In genomic region chr3:43217206-43217605, GRCh38 we compare ENCODE assay signal across 18 cellular contexts.
"Had no signal": no experiment of that assay in that cellular context is flagged by ENCODE, and none has a peak within 500 bp of the region (broad histone marks: within the 10 kb centered on the region; RNA-seq: fewer than 3 reads in every experiment).

No MANE protein-coding gene starts in this region.

- H3K27me3 Mint-ChIP-seq: activated CD4-positive, alpha-beta T cell treated with anti-CD3 and anti-CD28 coated beads for 36 hours; central memory CD8-positive, alpha-beta T cell had no signal

- H3K4me1 ChIP-seq: ascending aorta, left lung, neural progenitor cell, stomach, testis, upper lobe of left lung had no signal

- H3K4me3 Mint-ChIP-seq: activated CD4-positive, alpha-beta memory T cell treated with anti-CD3 and anti-CD28 coated beads, Interleukin-2, amount 10 ng/mL, durations not matched to agents 7 days and 5 days; activated CD4-positive, alpha-beta T cell treated with anti-CD3 and anti-CD28 coated beads for 36 hours; activated T-cell treated with anti-CD3 and anti-CD28 coated beads, Interleukin-2, amount 50 U/mL, for 4 hours; central memory CD8-positive, alpha-beta T cell; neural progenitor cell; WTC11 had no signal

- H3K36me3 ChIP-seq: ascending aorta, left lung, neural progenitor cell, stomach, upper lobe of left lung had no signal

- H3K27ac Mint-ChIP-seq: activated CD4-positive, alpha-beta memory T cell treated with anti-CD3 and anti-CD28 coated beads, Interleukin-2, amount 10 ng/mL, durations not matched to agents 7 days and 5 days; activated CD4-positive, alpha-beta T cell treated with anti-CD3 and anti-CD28 coated beads for 36 hours; neural progenitor cell; progenitor cell of endocrine pancreas; WTC11 had no signal

- H3K27me3 ChIP-seq: ascending aorta, left lung, neural progenitor cell, stomach, testis, upper lobe of left lung had no signal

- H3K9me3 ChIP-seq: ascending aorta, left lung, stomach, testis, upper lobe of left lung had no signal

- ATAC-seq: activated CD4-positive, alpha-beta T cell treated with anti-CD3 and anti-CD28 coated beads for 36 hours; activated T-cell treated with anti-CD3 and anti-CD28 coated beads, Interleukin-2, amount 50 U/mL, for 4 hours; left lung; WTC11 had no signal

- H3K4me3 ChIP-seq: ascending aorta, coronary artery, left lung, neural progenitor cell, stomach, testis, upper lobe of left lung had no signal

- H3K27ac ChIP-seq: ascending aorta, coronary artery, left lung, neural progenitor cell, testis, upper lobe of left lung had no signal

- DNase-seq: activated CD4-positive, alpha-beta memory T cell treated with anti-CD3 and anti-CD28 coated beads, Interleukin-2, amount 10 ng/mL, durations not matched to agents 7 days and 5 days; activated CD4-positive, alpha-beta T cell treated with anti-CD3 and anti-CD28 coated beads for 36 hours; activated effector memory CD4-positive, alpha-beta T cell treated with anti-CD3 and anti-CD28 coated beads, Interleukin-2, amount 50 U/mL, for 16 hours; activated T-cell treated with anti-CD3 and anti-CD28 coated beads, Interleukin-2, amount 50 U/mL, for 4 hours; erythroblast; foreskin melanocyte; glutamatergic neuron; left lung; stimulated activated CD4-positive, alpha-beta T cell treated with anti-CD3 and anti-CD28 coated beads, Interleukin-2, amount 100 ng/mL, for 24 hours; stomach; testis; upper lobe of left lung had no signal

- H2AFZ ChIP-seq: neural progenitor cell had no signal

- H3K9me3 Mint-ChIP-seq: activated CD4-positive, alpha-beta memory T cell treated with anti-CD3 and anti-CD28 coated beads, Interleukin-2, amount 10 ng/mL, durations not matched to agents 7 days and 5 days; activated T-cell treated with anti-CD3 and anti-CD28 coated beads, Interleukin-2, amount 50 U/mL, for 4 hours; central memory CD8-positive, alpha-beta T cell had no signal

- H3K36me3 Mint-ChIP-seq: neural progenitor cell, WTC11 had no signal

- H3K4me1 Mint-ChIP-seq: neural progenitor cell, WTC11 had no signal

- H3K4me2 ChIP-seq: neural progenitor cell had no signal

- H3K9ac ChIP-seq: neural progenitor cell had no signal
